Comparison of ENCODE assay signal across 8 cellular contexts in genomic region chr9:4640027-4640426, GRCh38. TPM values are rescaled to one million over a fixed set of nuclear protein-coding genes. Genes with fewer than 3 reads are reported as not detected.
DNase-seq lines count a peak whose midpoint lies in the region; ATAC-seq, FAIRE-seq and TF ChIP-seq lines count a peak whose summit lies in the region.

No MANE protein-coding gene starts in this region.

- no peaks in the 10 kb centered on the region for H3K36me3 ChIP-seq in keratinocyte (ENCODE audit: control insufficient read depth in 2 of 2, extremely low read depth in 1 of 2, insufficient read depth in 2 of 2, low read length in 2 of 2)

- ATAC-seq in HG03469 (IDR thresholded peaks at IDR 0.05; ENCODE audit: unreplicated experiment): no peak
- ATAC-seq in GM21619 (IDR thresholded peaks at IDR 0.05; ENCODE audit: unreplicated experiment): no peak

- H3K9ac ChIP-seq in keratinocyte (ENCODE audit: control insufficient read depth, extremely low read depth, insufficient read depth, low read length): no peak overlapping the region

- no peaks in the 10 kb centered on the region for H3K79me2 ChIP-seq in keratinocyte (ENCODE audit: control insufficient read depth, insufficient read depth, low read length)

- FAIRE-seq in keratinocyte (lab: Jason Lieb, UNC): no peak

- no peak overlapping the region for H3K4me2 ChIP-seq in keratinocyte (ENCODE audit: control insufficient read depth, extremely low read depth, insufficient read depth, low read depth, low read length)

- no peaks in the 10 kb centered on the region for H3K9me3 ChIP-seq in keratinocyte (ENCODE audit: control insufficient read depth, low read depth, low read length)

- H2AFZ ChIP-seq in keratinocyte (ENCODE audit: control insufficient read depth, low read length): no peak overlapping the region

- TF ChIP-seq CTCF in keratinocyte (optimal IDR thresholded peaks at IDR 0.05 in 1 of 3, IDR thresholded peaks at IDR 0.05 in 1 of 3, conservative IDR thresholded peaks at IDR 0.05 in 1 of 3; ENCODE audit: extremely low read depth in 1 of 3, insufficient read depth in 2 of 3, low read length in 3 of 3): peak; percentile 25 to 51 (median 42)

- no peaks in the 10 kb centered on the region for H3K9me1 ChIP-seq in keratinocyte (ENCODE audit: control insufficient read depth, extremely low read depth, insufficient read depth, low read length)

- DNase-seq in SKM-1 treated with dmso at 0.1 percent for 144 hours (lab: John Stamatoyannopoulos, UW; ENCODE audit: unreplicated experiment) (peak; percentile 17), SKM-1 (lab: John Stamatoyannopoulos, UW; ENCODE audit: unreplicated experiment) (no peak), NCI-H2107 (lab: John Stamatoyannopoulos, UW) (peak; percentile 22), keratinocyte (ENCODE audit: low read depth, low spot score) (no peak), GM19238 (ENCODE audit: insufficient read length, low spot score) (no peak)
- peak; percentile 15 for DNase-seq in activated effector memory CD4-positive, alpha-beta T cell treated with Interleukin-2 at 50 U/mL for 16 hours

- H3K4me1 ChIP-seq in keratinocyte (ENCODE audit: control insufficient read depth, extremely low read depth, insufficient read depth, low read length): no peaks in the 10 kb centered on the region

- H4K20me1 ChIP-seq in keratinocyte (ENCODE audit: control insufficient read depth, extremely low read depth, insufficient read depth, low read length): no peaks in the 10 kb centered on the region

- no peaks in the 10 kb centered on the region for H3K27me3 ChIP-seq in keratinocyte (ENCODE audit: control insufficient read depth, extremely low read depth, insufficient read depth, low read length)

- H3K4me3 ChIP-seq in keratinocyte (ENCODE audit: control insufficient read depth in 2 of 3, extremely low read depth in 1 of 3, insufficient read depth in 2 of 3, low read depth in 1 of 3, low read length in 3 of 3): no peak overlapping the region

- dilution Hi-C loops in keratinocyte (cut with MboI; ENCODE audit: extremely low pct_ligation_motif_present, low sequenced_read_pairs): no loop called here

- no peak overlapping the region for H3K27ac ChIP-seq in keratinocyte (ENCODE audit: control insufficient read depth, insufficient read depth, low read length)

RNA-seq across cellular contexts. Expression of gene PLPP6, which starts 22.1 kb away (rescaled TPM):
- polyA plus RNA-seq in keratinocyte: 5.6 to 7.7 TPM (median 6.6 TPM) in 3 replicates
- 7.7 TPM for polyA plus RNA-seq in keratinocyte (2011; ENCODE audit: low read depth)
- 3.4 and 5.6 TPM in 2 replicates for polyA plus RNA-seq in keratinocyte (2011; cell fraction: cytosol; rRNA removed)
- 11.6 and 12.5 TPM in 2 replicates for polyA plus RNA-seq in keratinocyte (2011; cell fraction: nucleus; rRNA removed)
- polyA plus RNA-seq in keratinocyte (2012; ENCODE audit: low replicate concordance): 5.6 and 8.8 TPM in 2 replicates
- polyA minus RNA-seq in keratinocyte: 6.1 to 7.7 TPM (median 6.7 TPM) in 3 replicates
- 8.2 TPM for polyA minus RNA-seq in keratinocyte (2011; cell fraction: cytosol; rRNA and poly(A)+ RNA removed)
- polyA minus RNA-seq in keratinocyte (2011; cell fraction: nucleus; rRNA and poly(A)+ RNA removed): 8.3 and 9.1 TPM in 2 replicates

RNA-seq across cellular contexts. Expression of gene SPATA6L, which starts 26.3 kb away (rescaled TPM):
- 0.51 to 0.92 TPM (median 0.80 TPM) in 3 replicates for polyA plus RNA-seq in keratinocyte
- 0.61 TPM for polyA plus RNA-seq in keratinocyte (2011; ENCODE audit: low read depth)
- polyA plus RNA-seq in keratinocyte (2011; cell fraction: cytosol; rRNA removed): 0.47 and 0.49 TPM in 2 replicates
- 1.4 and 1.9 TPM in 2 replicates for polyA plus RNA-seq in keratinocyte (2011; cell fraction: nucleus; rRNA removed)
- polyA plus RNA-seq in keratinocyte (2012; ENCODE audit: low replicate concordance): 0.13 and 1.7 TPM in 2 replicates
- 1.2 to 3.2 TPM in 2 of 3 replicates, not detected in the other for polyA minus RNA-seq in keratinocyte
- polyA minus RNA-seq in keratinocyte (2011; cell fraction: cytosol; rRNA and poly(A)+ RNA removed): not detected
- 1.1 and 2.2 TPM in 2 replicates for polyA minus RNA-seq in keratinocyte (2011; cell fraction: nucleus; rRNA and poly(A)+ RNA removed)

RNA-seq across cellular contexts. Expression of gene CDC37L1, which starts 39.3 kb away (rescaled TPM):
- polyA plus RNA-seq in keratinocyte: 8.7 to 15.5 TPM (median 11.4 TPM) in 3 replicates
- 36.7 TPM for polyA plus RNA-seq in keratinocyte (2011; ENCODE audit: low read depth)
- 11.6 and 12.3 TPM in 2 replicates for polyA plus RNA-seq in keratinocyte (2011; cell fraction: cytosol; rRNA removed)
- polyA plus RNA-seq in keratinocyte (2011; cell fraction: nucleus; rRNA removed): 5.5 and 9.1 TPM in 2 replicates
- 11.4 and 19.8 TPM in 2 replicates for polyA plus RNA-seq in keratinocyte (2012; ENCODE audit: low replicate concordance)
- polyA minus RNA-seq in keratinocyte: 0.56 to 9.2 TPM (median 5.8 TPM) in 3 replicates
- 12.7 TPM for polyA minus RNA-seq in keratinocyte (2011; cell fraction: cytosol; rRNA and poly(A)+ RNA removed)
- 3.7 and 5.0 TPM in 2 replicates for polyA minus RNA-seq in keratinocyte (2011; cell fraction: nucleus; rRNA and poly(A)+ RNA removed)

Comparison
In these comparisons a context has a peak if more than half of its experiments do, and no peak if none do; other contexts are left out.
1. DNase-seq: peak in SKM-1 treated with dmso at 0.1 percent for 144 hours (single experiment), NCI-H2107 (single experiment) and activated effector memory CD4-positive, alpha-beta T cell treated with Interleukin-2 at 50 U/mL for 16 hours (single experiment); none in SKM-1 (single experiment), keratinocyte (single experiment) and GM19238 (single experiment).